Comparison of ENCODE assay signal across 21 cellular contexts in the genomic region with DNA sequence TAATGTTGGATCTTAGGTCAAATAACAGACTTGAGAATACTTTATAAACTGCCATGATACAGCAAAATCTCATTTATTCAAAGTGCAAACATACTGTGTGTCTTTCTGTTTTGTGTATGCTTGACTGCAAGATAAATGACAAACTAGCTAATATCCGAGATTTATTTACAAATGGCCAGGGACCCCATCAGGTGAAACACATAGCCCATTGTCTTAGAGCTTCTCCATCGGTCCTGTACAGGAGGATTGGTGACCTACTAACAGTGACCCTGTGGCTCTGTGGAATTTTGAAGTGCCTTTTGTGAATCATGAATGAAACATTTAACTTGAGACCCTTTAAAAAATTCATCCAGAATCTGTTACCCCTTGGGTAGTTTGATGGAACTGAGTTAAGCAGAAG. TPM values are rescaled to one million over a fixed set of nuclear protein-coding genes. Genes with fewer than 3 reads are reported as not detected.
DNase-seq lines count a peak whose midpoint lies in the region; ATAC-seq and TF ChIP-seq lines count a peak whose summit lies in the region.
"Had no signal": no experiment of that assay in that cellular context is flagged by ENCODE, and none has a peak within 500 bp of the region (broad histone marks: within the 10 kb centered on the region; RNA-seq: fewer than 3 reads in every experiment).

No MANE protein-coding gene starts in this region.

- POLR2A ChIA-PET in RWPE1 (lab: Yijun Ruan, JAX; ENCODE audit: low non-redundant PET): no interaction called here

- peak overlapping the region; percentile 56 for H3K27ac Mint-ChIP-seq in activated naive CD4-positive, alpha-beta T cell treated with anti-CD3 and anti-CD28 coated beads for 36 hours

- H3K4me3 ChIP-seq in mammary epithelial cell (replicated peaks in 1 of 3; ENCODE audit: insufficient read depth in 1 of 3, low read depth in 2 of 3, low read length in 3 of 3) (no peak overlapping the region), smooth muscle cell (no peak overlapping the region)
- H3K4me3 ChIP-seq: upper lobe of right lung had no signal

- no peaks in the 10 kb centered on the region for H3K9me3 Mint-ChIP-seq in activated naive CD4-positive, alpha-beta T cell treated with anti-CD3 and anti-CD28 coated beads for 36 hours
- H3K9me3 Mint-ChIP-seq: memory B cell had no signal

- intact Hi-C loops in activated naive CD4-positive, alpha-beta T cell treated with anti-CD3 and anti-CD28 coated beads for 36 hours (cut with micrococcal nuclease): no loop called here
- intact Hi-C loops in mammary epithelial cell (cut with micrococcal nuclease): no loop called here

- no peak for DNase-seq in activated naive CD4-positive, alpha-beta T cell treated with anti-CD3 and anti-CD28 coated beads for 36 hours
- DNase-seq in activated naive CD4-positive, alpha-beta T cell treated with anti-CD3 and anti-CD28 coated beads, Interleukin-2, amount 50 U/mL, for 16 hours: no peak
- DNase-seq in RWPE1 (ENCODE audit: low spot score) (no peak), mammary epithelial cell (no peak), smooth muscle cell (lab: John Stamatoyannopoulos, UW; ENCODE audit: unreplicated experiment) (no peak), GOT3 (lab: John Stamatoyannopoulos, UW) (no peak)
- DNase-seq: activated T-cell treated with anti-CD3 and anti-CD28 coated beads for 4 hours; amygdala; effector CD8-positive, alpha-beta T cell; NCI-H187 treated with DMSO at 0.1 percent for 48 hours; NCI-H446 treated with DMSO at 0.1 percent for 48 hours; SHP77 treated with DMSO at 0.1 percent for 48 hours; stimulated activated naive CD4-positive, alpha-beta T cell treated with Interleukin-2 at 50 U/mL for 16 hours; T-helper 9 cell had no signal

- in situ Hi-C loops in mammary epithelial cell (cut with MboI; ENCODE audit: low sequenced_read_pairs in 2 of 2): no loop called here

- H3K4me2 ChIP-seq in mammary epithelial cell (ENCODE audit: insufficient read depth, low read depth, low read length): peak overlapping the region; percentile 37
- H3K4me2 ChIP-seq in smooth muscle cell: peak overlapping the region; percentile 54

- H4K20me1 ChIP-seq in mammary epithelial cell (ENCODE audit: insufficient read depth, low read length) (no peaks in the 10 kb centered on the region), smooth muscle cell (ENCODE audit: low read depth) (peaks cover 95% of the 10 kb centered on the region)

- H3K4me1 Mint-ChIP-seq in activated naive CD4-positive, alpha-beta T cell treated with anti-CD3 and anti-CD28 coated beads for 36 hours (ENCODE audit: low read depth): peaks cover 26% of the 10 kb centered on the region

- H3K27me3 ChIP-seq in mammary epithelial cell (ENCODE audit: insufficient read depth, low read length): no peaks in the 10 kb centered on the region
- H3K27me3 ChIP-seq in smooth muscle cell (ENCODE audit: low read depth): no peaks in the 10 kb centered on the region
- H3K27me3 ChIP-seq: upper lobe of right lung had no signal

- H3K9ac ChIP-seq in mammary epithelial cell (ENCODE audit: insufficient read depth, low read length): no peak overlapping the region
- H3K9ac ChIP-seq in smooth muscle cell (ENCODE audit: low read depth): no peak overlapping the region

- WGBS in mammary epithelial cell (ENCODE audit: low coverage, missing lambda C conversion rate): 50% methylated on average over 2 of the region's 2 CpGs
- 87% methylated on average over 2 of the region's 2 CpGs for WGBS in smooth muscle cell (ENCODE audit: low lambda C conversion rate)

- dilution Hi-C loops in mammary epithelial cell (cut with HindIII; ENCODE audit: low sequenced_read_pairs): no loop called here

- H2AFZ ChIP-seq in mammary epithelial cell (ENCODE audit: low read depth, low read length) (no peak overlapping the region), smooth muscle cell (ENCODE audit: low read depth) (no peak overlapping the region)

- no peaks in the 10 kb centered on the region for H3K27me3 Mint-ChIP-seq in activated naive CD4-positive, alpha-beta T cell treated with anti-CD3 and anti-CD28 coated beads for 36 hours (ENCODE audit: low read depth)
- H3K27me3 Mint-ChIP-seq: memory B cell had no signal

- peaks cover 54% of the 10 kb centered on the region for H3K4me1 ChIP-seq in mammary epithelial cell (ENCODE audit: insufficient read depth, low read length)
- peaks cover 8% of the 10 kb centered on the region for H3K4me1 ChIP-seq in smooth muscle cell (ENCODE audit: low read depth)

- H3K79me2 ChIP-seq in mammary epithelial cell (ENCODE audit: insufficient read depth, low read length) (peaks cover 85% of the 10 kb centered on the region), smooth muscle cell (ENCODE audit: low read depth) (peaks cover 68% of the 10 kb centered on the region)

- H3K36me3 ChIP-seq in mammary epithelial cell (ENCODE audit: insufficient read depth, low read length) (peaks cover 6% of the 10 kb centered on the region), smooth muscle cell (ENCODE audit: low read depth) (no peaks in the 10 kb centered on the region)

- CTCF ChIA-PET in activated naive CD4-positive, alpha-beta T cell treated with anti-CD3 and anti-CD28 coated beads for 36 hours (lab: Charles Lee): interaction anchor here (0.6 kb wide), 1 partner anchor 313 kb away, joined by 3 read pairs; no protein-coding TSS in a partner anchor
- CTCF ChIA-PET in RWPE1 (lab: Yijun Ruan, JAX) (no interaction called here), mammary epithelial cell (lab: Charles Lee; ENCODE audit: low non-redundant PET) (interaction anchor here (0.6 to 0.7 kb wide), 2 partner anchors 99 to 296 kb away, joined by 3 to 4 read pairs; no protein-coding TSS in a partner anchor)

- H3K27ac ChIP-seq in RWPE1 (peak overlapping the region; percentile 52), mammary epithelial cell (ENCODE audit: insufficient read depth, low read depth, low read length) (no peak overlapping the region), smooth muscle cell (ENCODE audit: low read depth) (no peak overlapping the region)
- H3K27ac ChIP-seq: upper lobe of right lung had no signal

- TF ChIP-seq CTCF in RWPE1 (conservative IDR thresholded peaks at IDR 0.05; ENCODE audit: low read depth): no peak
- TF ChIP-seq CTCF in mammary epithelial cell (conservative IDR thresholded peaks at IDR 0.05 in 1 of 2, IDR thresholded peaks at IDR 0.05 in 1 of 2; ENCODE audit: extremely low read depth in 1 of 2, insufficient read depth in 1 of 2, low read depth in 1 of 2, low read length in 2 of 2): no peak
- no peak for TF ChIP-seq CTCF in smooth muscle cell (IDR thresholded peaks at IDR 0.05; ENCODE audit: borderline replicate concordance, insufficient read depth, poor library complexity, severe bottlenecking)

- peaks cover 28% of the 10 kb centered on the region for H3F3A ChIP-seq in smooth muscle cell (ENCODE audit: low read depth)

- ATAC-seq in HG03442 (IDR thresholded peaks at IDR 0.05; ENCODE audit: unreplicated experiment) (no peak), HG03460 (IDR thresholded peaks at IDR 0.05; ENCODE audit: unreplicated experiment) (no peak)

- no peak overlapping the region for H3K4me3 Mint-ChIP-seq in activated naive CD4-positive, alpha-beta T cell treated with anti-CD3 and anti-CD28 coated beads for 36 hours
- H3K4me3 Mint-ChIP-seq: memory B cell had no signal

- BruUV-seq in mammary epithelial cell (replicated peaks; lab: Mats Ljungman, UMichigan): no TSS peak

- H3K36me3 Mint-ChIP-seq in activated naive CD4-positive, alpha-beta T cell treated with anti-CD3 and anti-CD28 coated beads for 36 hours (ENCODE audit: low read depth): peaks cover 9% of the 10 kb centered on the region

- no peaks in the 10 kb centered on the region for H3K9me3 ChIP-seq in mammary epithelial cell (replicated peaks; ENCODE audit: insufficient read depth, low read length)
- no peaks in the 10 kb centered on the region for H3K9me3 ChIP-seq in smooth muscle cell (replicated peaks; ENCODE audit: low read depth)
- H3K9me3 ChIP-seq: upper lobe of right lung had no signal

RNA-seq across cellular contexts. Expression of gene SLC25A29, which starts 27.1 kb away (rescaled TPM):
- total RNA-seq in activated naive CD4-positive, alpha-beta T cell treated with anti-CD3 and anti-CD28 coated beads for 36 hours: 1 to 10 TPM; 8.9 to 9.8 TPM
- total RNA-seq in mammary epithelial cell: 10 to 100 TPM in 1 of 2 donors, 1 to 10 TPM in 1; 8.0 to 29.7 TPM
- 11.6 TPM for polyA plus RNA-seq in mammary epithelial cell
- 5.9 TPM for polyA minus RNA-seq in mammary epithelial cell
- 19.9 and 27.5 TPM in 2 replicates for total RNA-seq in smooth muscle cell
- polyA plus RNA-seq in smooth muscle cell: 24.9 and 31.8 TPM in 2 replicates

RNA-seq across cellular contexts. Expression of gene YY1, which starts 40.2 kb away (rescaled TPM):
- total RNA-seq in activated naive CD4-positive, alpha-beta T cell treated with anti-CD3 and anti-CD28 coated beads for 36 hours: 10 to 100 TPM; 82.4 to 85.0 TPM
- total RNA-seq in mammary epithelial cell (10 to 100 TPM; 42.3 to 67.0 TPM), smooth muscle cell (48.7 and 53.3 TPM in 2 replicates)
- polyA plus RNA-seq in mammary epithelial cell (30.3 TPM), smooth muscle cell (28.2 and 35.2 TPM in 2 replicates)
- 33.8 TPM for polyA minus RNA-seq in mammary epithelial cell

RNA-seq across cellular contexts. Expression of gene SLC25A47, which starts 44.0 kb away (rescaled TPM):
- not detected for total RNA-seq in activated naive CD4-positive, alpha-beta T cell treated with anti-CD3 and anti-CD28 coated beads for 36 hours
- total RNA-seq in mammary epithelial cell (not detected), smooth muscle cell (not detected in 2 replicates)
- polyA plus RNA-seq in mammary epithelial cell (not detected), smooth muscle cell (0.59 TPM in 1 of 2 replicates, not detected in the other)
- polyA minus RNA-seq in mammary epithelial cell: not detected
- total RNA-seq: upper lobe of right lung had no signal
- polyA plus RNA-seq: fibroblast of lung, keratinocyte, neural cell had no signal
